Comparison of ENCODE assay signal across 10 cellular contexts in the genomic region with DNA sequence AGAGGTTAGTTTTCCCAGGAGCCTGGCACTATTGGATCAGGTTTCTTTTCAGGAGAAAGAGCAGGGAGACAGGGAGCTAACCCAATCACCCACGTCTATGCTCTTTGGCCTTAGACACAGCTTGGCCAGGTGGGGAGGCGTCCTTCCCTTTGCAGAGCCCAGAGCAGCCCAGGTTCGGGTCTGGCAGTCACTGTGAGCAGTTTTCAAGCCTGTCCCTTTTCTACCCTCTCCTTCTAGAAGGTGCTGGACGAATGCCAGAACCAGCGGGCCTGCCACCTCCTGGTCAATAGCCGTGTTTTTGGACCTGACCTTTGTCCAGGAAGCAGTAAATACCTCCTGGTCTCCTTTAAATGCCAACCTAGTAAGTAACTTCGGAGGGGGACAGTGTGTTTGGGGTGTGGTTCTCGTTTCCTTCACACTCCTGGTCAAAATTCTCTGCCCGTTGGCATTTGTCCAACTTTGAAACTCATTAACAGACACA. TPM values are rescaled to one million over a fixed set of nuclear protein-coding genes. Genes with fewer than 3 reads are reported as not detected.
DNase-seq lines count a peak whose midpoint lies in the region; ATAC-seq and TF ChIP-seq lines count a peak whose summit lies in the region.
"Had no signal": no experiment of that assay in that cellular context is flagged by ENCODE, and none has a peak within 500 bp of the region (broad histone marks: within the 10 kb centered on the region; RNA-seq: fewer than 3 reads in every experiment).

No MANE protein-coding gene starts in this region.

- no peak overlapping the region for H3K4me3 Mint-ChIP-seq in Caco-2 (ENCODE audit: unreplicated experiment)
- H3K4me3 Mint-ChIP-seq: stimulated activated naive CD8-positive, alpha-beta T cell treated with anti-CD3 and anti-CD28 coated beads, Interleukin-15, amount 100 ng/mL, for 72 hours had no signal

- H3K36me3 Mint-ChIP-seq in Caco-2 (ENCODE audit: insufficient read depth, unreplicated experiment): no peaks in the 10 kb centered on the region

- H3K27ac Mint-ChIP-seq in Caco-2 (ENCODE audit: unreplicated experiment): no peak overlapping the region

- DNase-seq in AG20443 (ENCODE audit: low spot score) (peak; percentile 28), Panc1 (ENCODE audit: low read depth, low spot score) (no peak), fibroblast of gingiva (ENCODE audit: low read depth) (peak; percentile 9), ovary (peak; percentile 48 to 68 (median 62)), Caco-2 (no peak), inferior parietal cortex (ENCODE audit: extremely low spot score) (no peak), iPS-NIHi7 (ENCODE audit: extremely low spot score) (no peak)
- no peak for DNase-seq in activated T-cell treated with anti-CD3 and anti-CD28 coated beads, Interleukin-2, amount 50 U/mL, for 48 hours
- DNase-seq: stimulated activated naive CD8-positive, alpha-beta T cell treated with anti-CD3 and anti-CD28 coated beads, Interleukin-15, amount 100 ng/mL, for 72 hours; WERI-Rb-1 had no signal

- in situ Hi-C loops in Panc1 (cut with HindIII; ENCODE audit: low pct_unique_long_range_greater_than_20kb, low sequenced_read_pairs): no loop called here

- H3K36me3 ChIP-seq in Panc1 (ENCODE audit: control insufficient read depth, insufficient read depth, low read length) (no peaks in the 10 kb centered on the region), ovary (no peaks in the 10 kb centered on the region), Caco-2 (ENCODE audit: control insufficient read depth, insufficient read depth, low read length) (no peaks in the 10 kb centered on the region)
- H3K36me3 ChIP-seq: WERI-Rb-1 had no signal

- H3K4me1 Mint-ChIP-seq in Caco-2 (ENCODE audit: low read depth, unreplicated experiment): no peaks in the 10 kb centered on the region
- H3K4me1 Mint-ChIP-seq: stimulated activated naive CD8-positive, alpha-beta T cell treated with anti-CD3 and anti-CD28 coated beads, Interleukin-15, amount 100 ng/mL, for 72 hours had no signal

- H3K4me1 ChIP-seq in Panc1 (ENCODE audit: control insufficient read depth, insufficient read depth, low read length) (peaks cover 3% of the 10 kb centered on the region; the same call in 1 of the 2 replicates), ovary (ENCODE audit: insufficient read depth) (peaks cover 18% of the 10 kb centered on the region), Caco-2 (no peaks in the 10 kb centered on the region)

- POLR2A ChIA-PET in Panc1 (lab: Charles Lee) (interaction anchor here (0.6 kb wide), 1 partner anchor 1086 kb away, joined by 7 read pairs; no protein-coding TSS in a partner anchor), Caco-2 (lab: Charles Lee) (no interaction called here)

- 16 to 25% (median 20%) methylated on average over 9 of the region's 9 CpGs for WGBS in ovary, 3 donors

- intact Hi-C loops in Panc1 (cut with micrococcal nuclease; ENCODE audit: unreplicated experiment) (no loop called here), ovary (cut with DNase I) (loop anchor here in 3 of 4 donors (5.0 to 10.0 kb wide), 2 partner anchors 45 to 107 kb away; a partner anchor contains a TSS), Caco-2 (cut with micrococcal nuclease; ENCODE audit: unreplicated experiment) (no loop called here)

- H3K27ac ChIP-seq in Panc1 (ENCODE audit: low read length): no peak overlapping the region
- H3K27ac ChIP-seq in ovary: peak overlapping the region; percentile 60 to 70
- H3K27ac ChIP-seq: WERI-Rb-1 had no signal

- H3K9me3 Mint-ChIP-seq in Caco-2 (ENCODE audit: unreplicated experiment): peaks cover 7% of the 10 kb centered on the region
- H3K9me3 Mint-ChIP-seq: stimulated activated naive CD8-positive, alpha-beta T cell treated with anti-CD3 and anti-CD28 coated beads, Interleukin-15, amount 100 ng/mL, for 72 hours had no signal

- CTCF ChIA-PET in Panc1 (lab: Charles Lee): no interaction called here
- CTCF ChIA-PET in Caco-2 (lab: Charles Lee): no interaction called here

- no peak for TF ChIP-seq POLR2A in ovary (IDR thresholded peaks at IDR 0.05)

- H3K27me3 ChIP-seq in Panc1 (ENCODE audit: control insufficient read depth, insufficient read depth, low read length) (no peaks in the 10 kb centered on the region), ovary (no peaks in the 10 kb centered on the region), Caco-2 (replicated peaks; ENCODE audit: control insufficient read depth, insufficient read depth, low read length) (no peaks in the 10 kb centered on the region)

- no peak overlapping the region for H3K4me3 ChIP-seq in Panc1 (ENCODE audit: low read depth in 2 of 2, low read length in 2 of 2)
- H3K4me3 ChIP-seq in ovary: no peak overlapping the region
- H3K4me3 ChIP-seq in Caco-2 (ENCODE audit: low read depth, low read length): no peak overlapping the region

- H3K27me3 Mint-ChIP-seq in Caco-2 (ENCODE audit: insufficient read depth, unreplicated experiment): no peaks in the 10 kb centered on the region
- H3K27me3 Mint-ChIP-seq: stimulated activated naive CD8-positive, alpha-beta T cell treated with anti-CD3 and anti-CD28 coated beads, Interleukin-15, amount 100 ng/mL, for 72 hours had no signal

- ATAC-seq in Panc1: peak; percentile 60
- ATAC-seq: stimulated activated naive CD8-positive, alpha-beta T cell treated with anti-CD3 and anti-CD28 coated beads, Interleukin-15, amount 100 ng/mL, for 72 hours had no signal

- TF ChIP-seq EP300 in ovary (IDR thresholded peaks at IDR 0.05): no peak

- H3K9me3 ChIP-seq in Panc1 (ENCODE audit: control insufficient read depth, insufficient read depth, low read depth, low read length) (no peaks in the 10 kb centered on the region), ovary (no peaks in the 10 kb centered on the region), Caco-2 (no peaks in the 10 kb centered on the region)

- BruUV-seq in Panc1 (replicated peaks; lab: Mats Ljungman, UMichigan): no TSS peak
- no TSS peak for BruUV-seq in Caco-2 (replicated peaks; lab: Mats Ljungman, UMichigan)

- TF ChIP-seq CTCF in Panc1 (IDR thresholded peaks at IDR 0.05) (no peak), ovary (IDR thresholded peaks at IDR 0.05) (peak in 1 of 3 donors; percentile 5), Caco-2 (IDR thresholded peaks at IDR 0.05; ENCODE audit: insufficient read depth in 1 of 2, low read depth in 1 of 2, low read length in 1 of 2, severe bottlenecking in 1 of 2, unreplicated experiment in 1 of 2) (no peak)

RNA-seq across cellular contexts. Expression of a gene that starts 44.9 kb away (rescaled TPM):
- 2.8 TPM for total RNA-seq in Panc1 (2021; ENCODE audit: unreplicated experiment)
- polyA plus RNA-seq in Panc1 (2012; ENCODE audit: insufficient read length): 3.7 TPM
- 100 to 1,000 TPM in 1 of 7 donors, 10 to 100 TPM in 6; 27.1 to 156 (median 49.6) TPM for total RNA-seq in ovary
- 10 to 100 TPM; 29.9 to 46.6 TPM for polyA plus RNA-seq in ovary
- total RNA-seq in Caco-2 (2022): not detected in 2 replicates

Comparison
In these comparisons a context has a peak if more than half of its experiments do, and no peak if none do; other contexts are left out.
1. DNase-seq: peak in AG20443 (single experiment), fibroblast of gingiva (single experiment) and ovary (5 of 5); none in Panc1 (single experiment), activated T-cell treated with anti-CD3 and anti-CD28 coated beads, Interleukin-2, amount 50 U/mL, for 48 hours (0 of 2), Caco-2 (0 of 2), inferior parietal cortex (single experiment) and iPS-NIHi7 (single experiment).
2. intact Hi-C loops: an anchor here in ovary (5.0 to 10.0 kb wide); none called in Panc1 and Caco-2.